ENCODE assay signal across 8 cellular contexts in the genomic region with DNA sequence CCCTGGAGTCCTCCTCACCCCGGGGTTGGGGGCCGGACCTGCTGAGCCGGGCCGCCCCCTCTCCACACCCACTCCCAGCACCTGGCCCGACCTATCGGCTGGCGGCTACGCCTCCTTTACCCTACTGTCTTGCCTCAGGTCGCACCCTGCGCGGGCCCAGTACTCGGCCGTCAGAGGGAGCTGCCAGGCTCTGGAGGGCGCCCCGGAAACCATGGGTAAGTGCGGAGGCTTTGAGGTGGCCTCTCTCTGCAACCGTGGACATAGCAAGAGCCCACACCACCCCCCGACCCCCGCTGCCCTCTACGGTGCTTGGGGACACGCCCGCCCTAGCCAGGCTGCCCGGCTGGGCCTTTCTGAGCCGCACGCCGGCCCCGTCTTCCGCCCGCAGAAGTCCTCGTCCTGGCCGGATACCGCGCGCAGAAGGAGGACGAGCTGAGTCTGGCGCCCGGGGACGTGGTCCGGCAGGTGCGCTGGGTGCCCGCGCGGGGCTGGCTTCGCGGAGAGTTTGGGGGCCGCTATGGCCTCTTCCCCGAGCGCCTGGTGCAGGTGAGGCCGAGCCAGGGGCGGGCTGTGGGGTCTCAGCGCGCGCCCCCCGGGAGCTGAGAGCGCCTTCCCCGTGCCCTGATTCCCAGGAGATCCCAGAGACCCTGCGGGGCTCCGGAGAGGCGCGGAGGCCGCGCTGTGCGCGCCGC. TPM values are rescaled to one million over a fixed set of nuclear protein-coding genes. Genes with fewer than 3 reads are reported as not detected.
DNase-seq lines count a peak whose midpoint lies in the region; ATAC-seq and TF ChIP-seq lines count a peak whose summit lies in the region.

A gene (plus strand): TSS at position 159 of the 692 bp plus-strand sequence. CDS start 53 bp downstream, at position 212.

- peak within 1 kb of the TSS; percentile 77 for H3K4me3 ChIP-seq in GM06990 (replicated peaks; ENCODE audit: low read depth, low read length)
- peak within 1 kb of the TSS; percentile 82 for H3K4me3 ChIP-seq in Jurkat, Clone E6-1 (ENCODE audit: low read length)
- H3K4me3 ChIP-seq in WERI-Rb-1 (ENCODE audit: low read depth, low read length), result peak within 1 kb of the TSS; percentile 55
- H3K4me3 ChIP-seq in mononuclear cell (ENCODE audit: low read length), result peak within 1 kb of the TSS; percentile 56

- H3K27me3 ChIP-seq in GM06990 (replicated peaks; ENCODE audit: control insufficient read depth, insufficient read depth, low read length), result no peaks in the 10 kb centered on the region
- H3K27me3 ChIP-seq in WERI-Rb-1 (ENCODE audit: insufficient read depth, low read depth, severe bottlenecking), result no peaks in the 10 kb centered on the region
- H3K27me3 ChIP-seq in mononuclear cell (ENCODE audit: insufficient read depth, low read length), result no peaks in the 10 kb centered on the region

- peaks cover 9% of the 10 kb centered on the region for H3K4me1 Mint-ChIP-seq in type B pancreatic cell (ENCODE audit: unreplicated experiment)

- peaks cover 2% of the 10 kb centered on the region for H3K27me3 Mint-ChIP-seq in type B pancreatic cell

- H3K27ac Mint-ChIP-seq in type B pancreatic cell, result peak within 1 kb of the TSS; percentile 99

- H3K36me3 ChIP-seq in GM06990 (ENCODE audit: control insufficient read depth, insufficient read depth, low read length) (peaks cover 10% of the 10 kb centered on the region), WERI-Rb-1 (peaks cover 31% of the 10 kb centered on the region)

- H3K9me3 ChIP-seq in WERI-Rb-1 (ENCODE audit: severe bottlenecking) (no peaks in the 10 kb centered on the region), mononuclear cell (ENCODE audit: low read depth, low read length) (no peaks in the 10 kb centered on the region)

- peak within 1 kb of the TSS; percentile 76 for H3K27ac ChIP-seq in WERI-Rb-1

- H3K4me1 ChIP-seq in mononuclear cell (ENCODE audit: insufficient read depth, low read length), result peaks cover 32% of the 10 kb centered on the region

- ATAC-seq in GM21723 (IDR thresholded peaks at IDR 0.05; ENCODE audit: unreplicated experiment), result peak; percentile 35

- H3K36me3 Mint-ChIP-seq in type B pancreatic cell, result peaks cover 30% of the 10 kb centered on the region

- TF ChIP-seq CTCF in GM06990 (IDR thresholded peaks at IDR 0.05; ENCODE audit: insufficient read depth, low read length, poor library complexity, severe bottlenecking) (peak; percentile 23), WERI-Rb-1 (IDR thresholded peaks at IDR 0.05; ENCODE audit: low read depth, low read length) (peak; percentile 36; the same call in 1 of the 2 replicates), type B pancreatic cell (conservative IDR thresholded peaks at IDR 0.05) (no peak)

- H3K4me3 Mint-ChIP-seq in type B pancreatic cell, result peak within 1 kb of the TSS; percentile 98

- no peak for DNase-seq in GM06990 (ENCODE audit: extremely low read depth, insufficient read length)
- DNase-seq in Jurkat, Clone E6-1 (ENCODE audit: low read depth, low spot score), result peak; percentile 18
- peak; percentile 83 for DNase-seq in WERI-Rb-1
- DNase-seq in ecto neural progenitor cell (ENCODE audit: low spot score), result peak; percentile 80
- DNase-seq in type B pancreatic cell (ENCODE audit: extremely low spot score, unreplicated experiment), result no peak
- no peak for DNase-seq in midbrain (lab: John Stamatoyannopoulos, UW)

- H3K9me3 Mint-ChIP-seq in type B pancreatic cell, result no peaks in the 10 kb centered on the region

RNA-seq across cellular contexts. Expression of the gene that starts here (rescaled TPM):
- 6.6 TPM for polyA plus RNA-seq in Jurkat, Clone E6-1 (2012; ENCODE audit: insufficient read depth, insufficient read length)
- total RNA-seq in mononuclear cell, result 1.5 TPM
- total RNA-seq in type B pancreatic cell (ENCODE audit: low replicate concordance), result 15.7 and 32.5 TPM in 2 replicates

Comparison
In these comparisons a context has a peak if more than half of its experiments do, and no peak if none do; other contexts are left out.
1. DNase-seq: peak in Jurkat, Clone E6-1 (single experiment), WERI-Rb-1 (single experiment) and ecto neural progenitor cell (single experiment); none in GM06990 (single experiment), type B pancreatic cell (single experiment) and midbrain (single experiment).
2. Peak in every context shown above with its lines, with median percentiles within 50 percentile points of each other: H3K4me3 ChIP-seq.